Comparison of ENCODE assay signal across 9 cellular contexts in the genomic region with DNA sequence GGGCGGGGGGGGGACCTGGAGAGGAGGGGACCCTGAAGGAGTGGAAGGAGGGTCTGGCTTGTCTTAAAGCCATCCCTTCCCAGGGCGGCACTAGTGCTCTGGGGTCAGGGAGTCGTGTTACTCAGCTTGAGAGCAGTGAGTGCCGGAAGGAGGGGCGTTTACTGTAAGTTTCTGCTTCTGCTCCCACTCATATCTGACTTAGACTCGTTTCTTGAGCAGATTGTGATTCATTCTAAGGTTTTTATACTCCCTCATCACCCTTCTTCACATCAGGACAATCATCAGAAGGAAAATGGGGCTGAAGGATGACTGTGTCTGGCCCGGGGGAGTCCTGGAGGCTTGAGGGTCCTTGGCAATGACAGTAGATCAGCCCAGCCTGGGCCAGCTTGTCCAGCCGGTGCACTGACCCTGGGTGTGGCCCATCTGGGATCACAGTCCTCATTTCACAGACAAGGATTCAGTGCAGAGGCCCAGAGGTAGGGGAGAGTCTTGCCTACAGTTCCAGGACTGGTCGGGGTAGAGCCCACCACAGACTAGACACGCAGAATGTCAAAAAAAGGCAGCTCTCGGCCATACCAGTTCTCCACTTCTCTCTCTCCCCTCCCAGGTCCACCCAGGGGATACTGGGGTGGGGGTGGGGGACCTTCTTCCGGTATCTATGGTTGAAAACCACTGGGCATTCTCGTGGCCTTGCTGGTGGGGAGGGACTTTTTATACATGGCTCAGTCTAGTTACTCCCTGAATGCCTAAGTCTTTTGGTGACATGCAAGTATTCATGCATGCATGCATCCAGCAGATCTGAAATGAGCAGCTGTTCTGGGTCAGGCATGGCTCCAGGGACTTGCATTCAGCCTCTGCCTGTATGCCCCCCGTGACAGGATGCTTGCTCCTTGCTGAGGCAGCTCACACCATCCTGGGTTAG. TPM values are rescaled to one million over a fixed set of nuclear protein-coding genes. Genes with fewer than 3 reads are reported as not detected.
A peak's percentile ranks its signal among the peaks of the same experiment; 100 is the strongest.
DNase-seq lines count a peak whose midpoint lies in the region; ATAC-seq and TF ChIP-seq lines count a peak whose summit lies in the region.
"Had no signal": no experiment of that assay in that cellular context is flagged by ENCODE, and none has a peak within 500 bp of the region (broad histone marks: within the 10 kb centered on the region; RNA-seq: fewer than 3 reads in every experiment).

No MANE protein-coding gene starts in this region.

- H3K4me3 Mint-ChIP-seq in T-helper 1 cell treated with Interleukin-12 subunit alpha and Interleukin-12 subunit beta and Interleukin-4 antibody, amounts not matched to agents 30 μg/mL and 1 μg/mL, for 36 hours = peak overlapping the region; percentile 74
- H3K4me3 Mint-ChIP-seq in stimulated activated naive CD8-positive, alpha-beta T cell treated with anti-CD3 and anti-CD28 coated beads, Interleukin-15, amount 100 ng/mL, for 72 hours = peak overlapping the region; percentile 27 to 54
- H3K4me3 Mint-ChIP-seq: dendritic cell treated with granulocyte-macrophage colony-stimulating factor and Interleukin-4, amounts not matched to agents 40 ng/mL and 50 ng/mL, for 4 days had no signal

- no peaks in the 10 kb centered on the region for H3K9me3 Mint-ChIP-seq in T-helper 1 cell treated with Interleukin-12 subunit alpha and Interleukin-12 subunit beta and Interleukin-4 antibody, amounts not matched to agents 30 μg/mL and 1 μg/mL, for 36 hours
- no peaks in the 10 kb centered on the region for H3K9me3 Mint-ChIP-seq in stimulated activated naive CD8-positive, alpha-beta T cell treated with anti-CD3 and anti-CD28 coated beads, Interleukin-15, amount 100 ng/mL, for 72 hours
- H3K9me3 Mint-ChIP-seq: dendritic cell treated with granulocyte-macrophage colony-stimulating factor and Interleukin-4, amounts not matched to agents 40 ng/mL and 50 ng/mL, for 4 days had no signal

- TF ChIP-seq POLR2A in GM19099 (IDR thresholded peaks at IDR 0.05; ENCODE audit: extremely low read depth, insufficient read length, low read depth) = peak; percentile 38

- peak; percentile 85 for ATAC-seq in stimulated activated naive CD8-positive, alpha-beta T cell treated with anti-CD3 and anti-CD28 coated beads, Interleukin-15, amount 100 ng/mL, for 72 hours

- peaks cover 26% of the 10 kb centered on the region for H3K36me3 Mint-ChIP-seq in T-helper 1 cell treated with Interleukin-12 subunit alpha and Interleukin-12 subunit beta and Interleukin-4 antibody, amounts not matched to agents 30 μg/mL and 1 μg/mL, for 36 hours (ENCODE audit: low read depth)

- H3K27me3 Mint-ChIP-seq in T-helper 1 cell treated with Interleukin-12 subunit alpha and Interleukin-12 subunit beta and Interleukin-4 antibody, amounts not matched to agents 30 μg/mL and 1 μg/mL, for 36 hours (ENCODE audit: low read depth) = peaks cover 10% of the 10 kb centered on the region
- H3K27me3 Mint-ChIP-seq in stimulated activated naive CD8-positive, alpha-beta T cell treated with anti-CD3 and anti-CD28 coated beads, Interleukin-15, amount 100 ng/mL, for 72 hours = peaks cover 70% of the 10 kb centered on the region

- peak; percentile 38 for DNase-seq in A172 (ENCODE audit: low spot score)
- peak; percentile 48 for DNase-seq in foreskin melanocyte
- DNase-seq in stimulated activated naive CD8-positive, alpha-beta T cell treated with anti-CD3 and anti-CD28 coated beads, Interleukin-15, amount 100 ng/mL, for 72 hours = peak in 1 of 2 donors; percentile 62
- no peak for DNase-seq in activated gamma-delta T cell treated with Interleukin-2 at 50 U/mL for 16 hours
- DNase-seq in COR-L47 (lab: John Stamatoyannopoulos, UW) = no peak
- no peak for DNase-seq in cerebellar cortex (ENCODE audit: low spot score)

- H3K4me1 Mint-ChIP-seq in T-helper 1 cell treated with Interleukin-12 subunit alpha and Interleukin-12 subunit beta and Interleukin-4 antibody, amounts not matched to agents 30 μg/mL and 1 μg/mL, for 36 hours (ENCODE audit: low read depth) = peaks cover 54% of the 10 kb centered on the region
- H3K4me1 Mint-ChIP-seq in stimulated activated naive CD8-positive, alpha-beta T cell treated with anti-CD3 and anti-CD28 coated beads, Interleukin-15, amount 100 ng/mL, for 72 hours = peaks cover 57% of the 10 kb centered on the region

- H3K27ac Mint-ChIP-seq in T-helper 1 cell treated with Interleukin-12 subunit alpha and Interleukin-12 subunit beta and Interleukin-4 antibody, amounts not matched to agents 30 μg/mL and 1 μg/mL, for 36 hours = peak overlapping the region; percentile 91
- peak overlapping the region in 1 of 2 donors; percentile 2 for H3K27ac Mint-ChIP-seq in stimulated activated naive CD8-positive, alpha-beta T cell treated with anti-CD3 and anti-CD28 coated beads, Interleukin-15, amount 100 ng/mL, for 72 hours
- H3K27ac Mint-ChIP-seq: dendritic cell treated with granulocyte-macrophage colony-stimulating factor and Interleukin-4, amounts not matched to agents 40 ng/mL and 50 ng/mL, for 4 days had no signal

RNA-seq across cellular contexts. Expression of a gene that starts 5.1 kb away (rescaled TPM):
- total RNA-seq in A172 (2014; rRNA removed; shearing (Covaris generic)) = 0.38 TPM in 1 of 2 replicates, not detected in the other

RNA-seq across cellular contexts. Expression of a gene that starts 48.9 kb away (rescaled TPM):
- total RNA-seq in A172 (2014; rRNA removed; shearing (Covaris generic)) = 22.8 and 41.6 TPM in 2 replicates

Comparison
In these comparisons a context has a peak if more than half of its experiments do, and no peak if none do; other contexts are left out.
1. DNase-seq: peak in A172 (single experiment) and foreskin melanocyte (single experiment); none in activated gamma-delta T cell treated with Interleukin-2 at 50 U/mL for 16 hours (single experiment), COR-L47 (single experiment) and cerebellar cortex (single experiment).